ENCODE assay signal across 1 cellular context in genomic region chr6:144730088-144730640, GRCh38.
TF ChIP-seq lines count a peak whose summit lies in the region.

No MANE protein-coding gene starts in this region.

TF ChIP-seq in GM23338, 12 proteins besides CTCF, POLR2A, EP300 and RAD21 (continued from another document):
- TF ChIP-seq ZNF462 (CRISPR knock-in tag; IDR thresholded peaks at IDR 0.05) = no peak
- TF ChIP-seq ETS1 (IDR thresholded peaks at IDR 0.05) = no peak
- TF ChIP-seq JUNB (IDR thresholded peaks at IDR 0.05; ENCODE audit: unreplicated experiment) = no peak
- no peak for TF ChIP-seq REST (IDR thresholded peaks at IDR 0.05; ENCODE audit: unreplicated experiment)
